ENCODE assay signal across 8 cellular contexts in genomic region chr5:96816430-96816939, GRCh38. TPM values are rescaled to one million over a fixed set of nuclear protein-coding genes. Genes with fewer than 3 reads are reported as not detected.
DNase-seq lines count a peak whose midpoint lies in the region; ATAC-seq, FAIRE-seq and TF ChIP-seq lines count a peak whose summit lies in the region.

No MANE protein-coding gene starts in this region.

- no peaks in the 10 kb centered on the region for H3K27me3 ChIP-seq in DOHH2 (ENCODE audit: control insufficient read depth, low read length)
- H3K27me3 ChIP-seq in KMS-11 (ENCODE audit: insufficient read depth, low read depth), result no peaks in the 10 kb centered on the region; the same call in 1 of the 2 replicates
- H3K27me3 ChIP-seq in small intestine (ENCODE audit: control insufficient read depth in 2 of 2, insufficient read depth in 2 of 2, low read length in 2 of 2), result no peaks in the 10 kb centered on the region

- H3K27me3 Mint-ChIP-seq in MCF 10A (ENCODE audit: insufficient read depth, unreplicated experiment), result no peaks in the 10 kb centered on the region
- peaks cover 5% of the 10 kb centered on the region for H3K27me3 Mint-ChIP-seq in endothelial cell (ENCODE audit: unreplicated experiment)

- no TSS peak for BruUV-seq in MCF 10A (replicated peaks; lab: Mats Ljungman, UMichigan)

- H3K4me3 ChIP-seq in DOHH2 (ENCODE audit: low read length), result peak overlapping the region; percentile 21
- no peak overlapping the region for H3K4me3 ChIP-seq in KMS-11 (IDR thresholded peaks at IDR 0.05; ENCODE audit: insufficient read depth, low read depth, low read length)
- H3K4me3 ChIP-seq in small intestine (ENCODE audit: low read depth in 1 of 2, low read length in 2 of 2), result no peak overlapping the region

- POLR2A ChIA-PET in MCF 10A (lab: Yijun Ruan, JAX), result no interaction called here

- peak overlapping the region; percentile 16; the same call in 1 of the 2 replicates for H3K9ac ChIP-seq in KMS-11

- H3K9me3 ChIP-seq in DOHH2 (ENCODE audit: control insufficient read depth, insufficient read depth, low read length) (no peaks in the 10 kb centered on the region), small intestine (ENCODE audit: control insufficient read depth, low read depth) (no peaks in the 10 kb centered on the region)

- peak overlapping the region; percentile 31; the same call in 1 of the 2 replicates for H2AFZ ChIP-seq in KMS-11 (ENCODE audit: low read depth)

- H3K9me2 ChIP-seq in DOHH2 (replicated peaks; ENCODE audit: control insufficient read depth, low read length), result no peaks in the 10 kb centered on the region

- H3K79me2 ChIP-seq in DOHH2 (ENCODE audit: control insufficient read depth, low read length) (no peaks in the 10 kb centered on the region), KMS-11 (ENCODE audit: insufficient read depth, low read depth) (no peaks in the 10 kb centered on the region)

- peak; percentile 34 for DNase-seq in activated T-cell treated with anti-CD3 and anti-CD28 coated beads, Interleukin-2, amount 50 U/mL, for 1 hour
- peak; percentile 37 for DNase-seq in small intestine
- DNase-seq in DMS79 (lab: John Stamatoyannopoulos, UW), result no peak
- no peak for DNase-seq in MCF 10A (ENCODE audit: unreplicated experiment)
- DNase-seq in endothelial cell (ENCODE audit: low spot score), result no peak

- H3K27ac ChIP-seq in DOHH2 (ENCODE audit: low read depth, low read length) (no peak overlapping the region), KMS-11 (peak overlapping the region; percentile 48), small intestine (ENCODE audit: low read depth in 1 of 2, low read length in 1 of 2) (peak overlapping the region; percentile 27 to 70)

- no peaks in the 10 kb centered on the region for H4K20me1 ChIP-seq in DOHH2 (ENCODE audit: control insufficient read depth, insufficient read depth, low read depth, low read length)
- no peaks in the 10 kb centered on the region for H4K20me1 ChIP-seq in KMS-11 (ENCODE audit: insufficient read depth)

- no peak for FAIRE-seq in small intestine (lab: Jason Lieb, UNC)

- ATAC-seq in GM21619 (IDR thresholded peaks at IDR 0.05; ENCODE audit: unreplicated experiment), result peak; percentile 85

- H3K4me2 ChIP-seq in DOHH2 (ENCODE audit: low read length) (peak overlapping the region; percentile 49), KMS-11 (peak overlapping the region; percentile 93)

- intact Hi-C loops in MCF 10A (cut with micrococcal nuclease), result no loop called here

- CTCF ChIA-PET in MCF 10A (lab: Yijun Ruan, JAX), result interaction anchor here (0.6 kb wide), 1 partner anchor 21 kb away, joined by 3 read pairs; no protein-coding TSS in a partner anchor

- no peak overlapping the region for H3K4me3 Mint-ChIP-seq in MCF 10A (ENCODE audit: unreplicated experiment)
- no peak overlapping the region for H3K4me3 Mint-ChIP-seq in endothelial cell (ENCODE audit: unreplicated experiment)

- TF ChIP-seq CTCF in DOHH2 (IDR thresholded peaks at IDR 0.05; ENCODE audit: low read depth, low read length, poor library complexity, severe bottlenecking) (no peak), KMS-11 (conservative IDR thresholded peaks at IDR 0.05; ENCODE audit: low read depth, low read length) (no peak), MCF 10A (IDR thresholded peaks at IDR 0.05; ENCODE audit: unreplicated experiment) (no peak), endothelial cell (IDR thresholded peaks at IDR 0.05; ENCODE audit: unreplicated experiment) (no peak)

- no peaks in the 10 kb centered on the region for H3K36me3 ChIP-seq in DOHH2 (ENCODE audit: control insufficient read depth, low read length)
- H3K36me3 ChIP-seq in KMS-11 (ENCODE audit: insufficient read depth), result no peaks in the 10 kb centered on the region
- H3K36me3 ChIP-seq in small intestine (ENCODE audit: control insufficient read depth in 2 of 2, insufficient read depth in 2 of 2, low read length in 2 of 2), result no peaks in the 10 kb centered on the region

- H3K9me3 Mint-ChIP-seq in MCF 10A (ENCODE audit: unreplicated experiment) (no peaks in the 10 kb centered on the region), endothelial cell (ENCODE audit: unreplicated experiment) (no peaks in the 10 kb centered on the region)

- peaks cover 19% of the 10 kb centered on the region for H3K4me1 ChIP-seq in DOHH2 (ENCODE audit: control insufficient read depth, low read length)
- peaks cover 47% of the 10 kb centered on the region for H3K4me1 ChIP-seq in KMS-11 (ENCODE audit: low read depth, poor library complexity, severe bottlenecking)
- peaks cover 5 to 6% of the 10 kb centered on the region in 2 donors for H3K4me1 ChIP-seq in small intestine (ENCODE audit: control insufficient read depth in 2 of 2, insufficient read depth in 1 of 2, low read depth in 1 of 2, low read length in 1 of 2)

- H3K4me1 Mint-ChIP-seq in MCF 10A (ENCODE audit: insufficient read depth, unreplicated experiment) (peaks cover 3% of the 10 kb centered on the region), endothelial cell (ENCODE audit: unreplicated experiment) (peaks cover 15% of the 10 kb centered on the region)

- H3F3A ChIP-seq in DOHH2 (ENCODE audit: control insufficient read depth, insufficient read depth), result no peaks in the 10 kb centered on the region

- WGBS in small intestine, 3 donors, result 62 to 79% (median 64%) methylated on average over 6 of the region's 6 CpGs

- no peak overlapping the region for H3K27ac Mint-ChIP-seq in MCF 10A (ENCODE audit: low read depth, unreplicated experiment)
- no peak overlapping the region for H3K27ac Mint-ChIP-seq in endothelial cell (ENCODE audit: unreplicated experiment)

- H3K36me3 Mint-ChIP-seq in MCF 10A (ENCODE audit: insufficient read depth, unreplicated experiment), result no peaks in the 10 kb centered on the region
- H3K36me3 Mint-ChIP-seq in endothelial cell (ENCODE audit: low read depth, unreplicated experiment), result no peaks in the 10 kb centered on the region

RNA-seq across cellular contexts. Expression of gene ERAP1, which starts 8.7 kb away (rescaled TPM):
- 10 to 100 TPM in 2 of 3 donors, 1 to 10 TPM in 1; 8.5 to 36.1 (median 20.5) TPM for polyA plus RNA-seq in small intestine
- total RNA-seq in MCF 10A (2022) (23.2 and 26.3 TPM in 2 replicates), endothelial cell (ENCODE audit: unreplicated experiment) (36.4 TPM)

RNA-seq across cellular contexts. Expression of gene ERAP2, which starts 59.8 kb away (rescaled TPM):
- polyA plus RNA-seq in small intestine, result 10 to 100 TPM in 1 of 3 donors, 1 to 10 TPM in 2; 4.1 to 43.3 (median 7.4) TPM
- total RNA-seq in MCF 10A (2022) (2.5 and 3.9 TPM in 2 replicates), endothelial cell (ENCODE audit: unreplicated experiment) (0.08 TPM)

Comparison
In these comparisons a context has a peak if more than half of its experiments do, and no peak if none do; other contexts are left out.
1. DNase-seq: peak in activated T-cell treated with anti-CD3 and anti-CD28 coated beads, Interleukin-2, amount 50 U/mL, for 1 hour (single experiment) and small intestine (single experiment); none in DMS79 (single experiment), MCF 10A (single experiment) and endothelial cell (single experiment).